In genomic region chr2:152432206-152432653, GRCh38 we compare ENCODE assay signal across 1 cellular context.
TF ChIP-seq lines count a peak whose summit lies in the region.

No MANE protein-coding gene starts in this region.

TF ChIP-seq in WTC11, 78 proteins besides CTCF, POLR2A, EP300 and RAD21 (continued from another document):
- no peak for TF ChIP-seq ZNF281 (CRISPR knock-in tag; IDR thresholded peaks at IDR 0.05)
- TF ChIP-seq HMGXB4 (CRISPR knock-in tag; IDR thresholded peaks at IDR 0.05): no peak
- TF ChIP-seq RELA (CRISPR knock-in tag; IDR thresholded peaks at IDR 0.05; ENCODE audit: borderline replicate concordance): no peak
- TF ChIP-seq ARID4B (CRISPR knock-in tag; IDR thresholded peaks at IDR 0.05; ENCODE audit: borderline replicate concordance): no peak
- TF ChIP-seq ZNF396 (CRISPR knock-in tag; IDR thresholded peaks at IDR 0.05; ENCODE audit: borderline replicate concordance): no peak
- no peak for TF ChIP-seq ZBTB21 (CRISPR knock-in tag; IDR thresholded peaks at IDR 0.05; ENCODE audit: borderline replicate concordance)
